In genomic region chr17:12395733-12396354, GRCh38 we compare ENCODE assay signal across 9 cellular contexts.
DNase-seq lines count a peak whose midpoint lies in the region; ATAC-seq and TF ChIP-seq lines count a peak whose summit lies in the region.
"Had no signal": no experiment of that assay in that cellular context is flagged by ENCODE, and none has a peak within 500 bp of the region (broad histone marks: within the 10 kb centered on the region; RNA-seq: fewer than 3 reads in every experiment).

No MANE protein-coding gene starts in this region.

- ATAC-seq in GM18502 (IDR thresholded peaks at IDR 0.05; ENCODE audit: poor library complexity, unreplicated experiment) (peak; percentile 68), GM19455 (IDR thresholded peaks at IDR 0.05; ENCODE audit: unreplicated experiment) (no peak)

- H3K4me3 ChIP-seq in AG10803 (ENCODE audit: low read length): no peak overlapping the region
- H3K4me3 ChIP-seq: right atrium auricular region had no signal

- DNase-seq in AG10803 (ENCODE audit: low read depth): no peak
- DNase-seq in RPMI8226: peak; percentile 15
- peak; percentile 70 for DNase-seq in iPS-NIHi11 (ENCODE audit: low spot score)
- DNase-seq in GDM1 (lab: John Stamatoyannopoulos, UW): no peak
- no peak for DNase-seq in NCI-H2029 (lab: John Stamatoyannopoulos, UW)
- no peak for DNase-seq in stimulated activated CD4-positive, alpha-beta T cell treated with anti-CD3 and anti-CD28 coated beads, Interleukin-4, amount 100 ng/mL, for 4 hours

- peak; percentile 47 for TF ChIP-seq CTCF in AG10803 (conservative IDR thresholded peaks at IDR 0.05; ENCODE audit: low read length)

Comparison
In these comparisons a context has a peak if more than half of its experiments do, and no peak if none do; other contexts are left out.
1. DNase-seq: peak in RPMI8226 (single experiment) and iPS-NIHi11 (single experiment); none in AG10803 (single experiment), GDM1 (single experiment), NCI-H2029 (single experiment) and stimulated activated CD4-positive, alpha-beta T cell treated with anti-CD3 and anti-CD28 coated beads, Interleukin-4, amount 100 ng/mL, for 4 hours (0 of 2).